Comparison of ENCODE assay signal across 29 cellular contexts in the genomic region with DNA sequence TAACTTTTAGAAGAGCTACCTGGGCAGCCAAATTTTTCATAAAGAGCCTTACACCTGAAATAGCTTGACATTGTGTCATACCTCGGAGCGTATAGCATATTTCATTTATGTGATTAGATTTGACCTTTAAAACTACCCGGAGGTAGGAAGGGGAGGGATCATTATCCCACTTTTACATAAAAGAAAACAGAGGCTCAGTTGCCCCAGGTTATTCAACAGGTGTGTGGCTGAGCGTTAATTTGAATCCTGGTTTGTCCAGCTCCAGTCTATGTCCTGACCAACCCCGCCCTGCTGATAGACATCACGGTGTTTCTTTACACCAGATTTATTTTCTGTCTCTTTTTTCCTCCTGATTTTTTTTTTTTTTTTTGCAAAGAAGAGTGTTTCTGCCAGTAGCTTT. TPM values are rescaled to one million over a fixed set of nuclear protein-coding genes. Genes with fewer than 3 reads are reported as not detected.
DNase-seq lines count a peak whose midpoint lies in the region; ATAC-seq and TF ChIP-seq lines count a peak whose summit lies in the region.
"Had no signal": no experiment of that assay in that cellular context is flagged by ENCODE, and none has a peak within 500 bp of the region (broad histone marks: within the 10 kb centered on the region; RNA-seq: fewer than 3 reads in every experiment).

No MANE protein-coding gene starts in this region.

- no peaks in the 10 kb centered on the region for H3K36me3 ChIP-seq in transverse colon
- H3K36me3 ChIP-seq: spleen, WERI-Rb-1 had no signal

- in situ Hi-C loops in transverse colon (cut with MboI; ENCODE audit: low pct_ligation_motif_present in 1 of 4, low pct_unique_long_range_greater_than_20kb in 1 of 4, low sequenced_read_pairs in 3 of 4) = no loop called here

- peaks cover 7 to 81% (median 48%) of the 10 kb centered on the region in 4 donors for H3K4me1 ChIP-seq in transverse colon

- no peaks in the 10 kb centered on the region for H3K9me3 ChIP-seq in transverse colon
- H3K9me3 ChIP-seq: spleen had no signal

- ATAC-seq in left colon = peak; percentile 52
- ATAC-seq: activated naive CD8-positive, alpha-beta T cell treated with anti-CD3 and anti-CD28 coated beads, Interleukin-2, amount 50 U/mL, for 24 hours; left ventricle myocardium superior; natural killer cell treated with Interleukin-12 subunit alpha and Interleukin-12 subunit beta and Interleukin-15 and Interleukin-18, amount 100 ng/mL, for 72 hours had no signal

- WGBS in transverse colon (ENCODE audit: low coverage in 1 of 2), 2 donors = 62 to 74% methylated on average over 3 to 6 of the region's 6 CpGs

- no peak for TF ChIP-seq POLR2A in transverse colon (IDR thresholded peaks at IDR 0.05)

- intact Hi-C loops in left colon (cut with DNase I, micrococcal nuclease) (no loop called here), transverse colon (cut with DNase I; ENCODE audit: low total_unique reads) (no loop called here)

- H3K4me3 ChIP-seq in transverse colon = no peak overlapping the region
- H3K4me3 ChIP-seq: GM23248, spleen had no signal

- TF ChIP-seq EP300 in transverse colon (IDR thresholded peaks at IDR 0.05; ENCODE audit: low read depth) = no peak

- no peaks in the 10 kb centered on the region for H3K27me3 ChIP-seq in transverse colon
- H3K27me3 ChIP-seq: spleen had no signal

- DNase-seq in NCI-H1417 (lab: John Stamatoyannopoulos, UW) = peak in 2 of 3 experiments; percentile 18 to 70
- no peak for DNase-seq in NCI-H1417 treated with DMSO at 0.1 percent for 48 hours (lab: John Stamatoyannopoulos, UW)
- peak; percentile 58 for DNase-seq in NCI-H526 treated with DMSO at 0.1 percent for 48 hours (lab: John Stamatoyannopoulos, UW)
- DNase-seq in left colon = peak in 1 of 2 donors; percentile 59
- peak; percentile 26 for DNase-seq in transverse colon
- no peak for DNase-seq in central memory CD4-positive, alpha-beta T cell
- no peak for DNase-seq in medulla oblongata (ENCODE audit: extremely low spot score)
- DNase-seq in OCI-M1 (lab: John Stamatoyannopoulos, UW) = no peak
- DNase-seq: activated CD4-positive, alpha-beta T cell treated with anti-CD3 and anti-CD28 coated beads, Interleukin-2, amount 50 U/mL, for 1 hour; activated naive CD8-positive, alpha-beta T cell treated with anti-CD3 and anti-CD28 coated beads, Interleukin-2, amount 50 U/mL, for 24 hours; activated T-cell treated with anti-CD3 and anti-CD28 coated beads, Interleukin-2, amount 50 U/mL, for 48 hours; CD4-positive, CD25-positive, alpha-beta regulatory T cell; EL; GM23248; islet precursor cell; left ventricle myocardium superior; midbrain; NCI-H1048; NCI-H2029 treated with DMSO at 0.1 percent for 48 hours; NCI-H446 treated with DMSO at 0.1 percent for 48 hours; NK-92 treated with Interleukin-12 subunit alpha and Interleukin-12 subunit beta, amount 100 ng/mL, for 24 hours; SHP77; spleen; stimulated activated CD4-positive, alpha-beta T cell treated with anti-CD3 and anti-CD28 coated beads, Interleukin-2, amount 100 ng/mL, for 48 hours; substantia nigra; SW 1271; T-helper 9 cell; WERI-Rb-1 had no signal

- peak overlapping the region; percentile 3 to 84 (median 36) for H3K27ac ChIP-seq in transverse colon
- H3K27ac ChIP-seq: GM23248, spleen, WERI-Rb-1 had no signal

- TF ChIP-seq CTCF in transverse colon (IDR thresholded peaks at IDR 0.05) = no peak

RNA-seq across cellular contexts. Expression of a gene that starts 39.7 kb away (rescaled TPM):
- total RNA-seq in left colon = 10 to 100 TPM; 55.4 to 56.2 TPM
- total RNA-seq in transverse colon = 10 to 100 TPM; 46.8 to 77.2 (median 50.7) TPM

Comparison
In these comparisons a context has a peak if more than half of its experiments do, and no peak if none do; other contexts are left out.
1. DNase-seq: peak in NCI-H1417 (2 of 3), NCI-H526 treated with DMSO at 0.1 percent for 48 hours (single experiment) and transverse colon (single experiment); none in NCI-H1417 treated with DMSO at 0.1 percent for 48 hours (single experiment), central memory CD4-positive, alpha-beta T cell (single experiment), medulla oblongata (single experiment) and OCI-M1 (single experiment).